ENCODE assay signal across 24 cellular contexts in genomic region chr4:38994135-38994534, GRCh38. TPM values are rescaled to one million over a fixed set of nuclear protein-coding genes. Genes with fewer than 3 reads are reported as not detected.
A peak's percentile ranks its signal among the peaks of the same experiment; 100 is the strongest.
DNase-seq lines count a peak whose midpoint lies in the region; ATAC-seq, FAIRE-seq and TF ChIP-seq lines count a peak whose summit lies in the region.
"Had no signal": no experiment of that assay in that cellular context is flagged by ENCODE, and none has a peak within 500 bp of the region (broad histone marks: within the 10 kb centered on the region; RNA-seq: fewer than 3 reads in every experiment).

No MANE protein-coding gene starts in this region.

- intact Hi-C loops in K562 (cut with micrococcal nuclease): no loop called here

- H2AFZ ChIP-seq in K562 (ENCODE audit: low read depth, low read length): no peak overlapping the region

- H3K9me3 ChIP-seq in T-helper 17 cell (ENCODE audit: control insufficient read depth, low read length, poor library complexity, severe bottlenecking): no peaks in the 10 kb centered on the region
- no peaks in the 10 kb centered on the region for H3K9me3 ChIP-seq in K562 (replicated peaks; ENCODE audit: control insufficient read depth, insufficient read depth, low read depth, low read length)
- H3K9me3 ChIP-seq: BE2C had no signal

- POLR2A ChIA-PET in K562 (lab: Yijun Ruan, JAX): interaction anchor here (0.6 kb wide), 1 partner anchor 28 kb away, joined by 3 read pairs; no protein-coding TSS in a partner anchor

- no peaks in the 10 kb centered on the region for H3K79me2 ChIP-seq in K562 (ENCODE audit: control insufficient read depth, insufficient read depth, low read length)

- no peaks in the 10 kb centered on the region for H3K27me3 Mint-ChIP-seq in T-helper 17 cell
- no peaks in the 10 kb centered on the region for H3K27me3 Mint-ChIP-seq in stimulated activated memory B cell treated with anti-CD40 and anti-IgM and Interleukin-4, amounts not matched to agents 10 μg/mL and 1 μg/mL and 100 μg/mL, for 72 hours
- H3K27me3 Mint-ChIP-seq: CD4-positive, alpha-beta memory T cell; CD4-positive, CD25-positive, alpha-beta regulatory T cell; CD8-positive, alpha-beta memory T cell had no signal

- H3K4me1 Mint-ChIP-seq in T-helper 17 cell: peaks cover 15% of the 10 kb centered on the region
- H3K4me1 Mint-ChIP-seq in stimulated activated memory B cell treated with anti-CD40 and anti-IgM and Interleukin-4, amounts not matched to agents 10 μg/mL and 1 μg/mL and 100 μg/mL, for 72 hours: peaks cover 11% of the 10 kb centered on the region
- H3K4me1 Mint-ChIP-seq: CD8-positive, alpha-beta memory T cell had no signal

- no peak for FAIRE-seq in K562 (lab: Jason Lieb, UNC)
- FAIRE-seq: A204.1, GM12891, GM19239 had no signal

- no peak overlapping the region for H3K4me3 ChIP-seq in K562
- H3K4me3 ChIP-seq: BLaER1 had no signal

- H3K36me3 Mint-ChIP-seq in T-helper 17 cell (ENCODE audit: low read depth): peaks cover 9% of the 10 kb centered on the region
- H3K36me3 Mint-ChIP-seq in stimulated activated memory B cell treated with anti-CD40 and anti-IgM and Interleukin-4, amounts not matched to agents 10 μg/mL and 1 μg/mL and 100 μg/mL, for 72 hours: peaks cover 44% of the 10 kb centered on the region

- H3K9me1 ChIP-seq in K562 (ENCODE audit: control insufficient read depth, insufficient read depth, low read length): no peaks in the 10 kb centered on the region

- ATAC-seq in T-helper 17 cell (no peak), K562 (no peak), HG02571 (IDR thresholded peaks at IDR 0.05; ENCODE audit: unreplicated experiment) (no peak), HG03442 (IDR thresholded peaks at IDR 0.05; ENCODE audit: unreplicated experiment) (no peak)
- no peak for ATAC-seq in stimulated activated memory B cell treated with anti-CD40 and anti-IgM and Interleukin-4, amounts not matched to agents 10 μg/mL and 1 μg/mL and 100 μg/mL, for 72 hours

- WGBS in K562 (ENCODE audit: insufficient coverage, low coverage, missing lambda C conversion rate): 75% methylated on average over 4 of the region's 4 CpGs

- no peaks in the 10 kb centered on the region for H3K4me1 ChIP-seq in K562 (replicated peaks in 1 of 2; ENCODE audit: control insufficient read depth in 2 of 2, insufficient read depth in 2 of 2, low read length in 2 of 2)
- H3K4me1 ChIP-seq: BE2C, BLaER1 had no signal

- H3K27ac ChIP-seq in VCaP: peak overlapping the region; percentile 73; the same call in 1 of the 2 replicates
- no peak overlapping the region for H3K27ac ChIP-seq in K562 (ENCODE audit: extremely low read depth, low read depth, low read length)
- H3K27ac ChIP-seq: BLaER1 had no signal

- DNase-seq in T-helper 17 cell (no peak), K562 (ENCODE audit: extremely low read depth in 1 of 4, low spot score in 3 of 4) (no peak), DMS79 treated with DMSO at 0.1 percent for 48 hours (lab: John Stamatoyannopoulos, UW) (no peak)
- DNase-seq: 8988T; BE2C; C1 segment of cervical spinal cord; CD8-positive, alpha-beta memory T cell; COR-L47; DMS 273 treated with DMSO at 0.1 percent for 48 hours; DMS153; DMS79; GF-D8 had no signal

- peak overlapping the region; percentile 79 for H3K27ac Mint-ChIP-seq in T-helper 17 cell
- H3K27ac Mint-ChIP-seq in stimulated activated memory B cell treated with anti-CD40 and anti-IgM and Interleukin-4, amounts not matched to agents 10 μg/mL and 1 μg/mL and 100 μg/mL, for 72 hours: peak overlapping the region; percentile 54
- H3K27ac Mint-ChIP-seq: CD14-positive monocyte had no signal

- no peaks in the 10 kb centered on the region for H4K20me1 ChIP-seq in K562 (replicated peaks; ENCODE audit: control insufficient read depth, insufficient read depth, low read length)
- H4K20me1 ChIP-seq: BLaER1 had no signal

- TF ChIP-seq CTCF in VCaP (conservative IDR thresholded peaks at IDR 0.05) (no peak), K562 (IDR thresholded peaks at IDR 0.05 in 2 of 3, conservative IDR thresholded peaks at IDR 0.05 in 1 of 3; ENCODE audit: insufficient read depth in 2 of 3, low read depth in 1 of 3, low read length in 3 of 3) (no peak)

- H3K9me3 Mint-ChIP-seq in stimulated activated memory B cell treated with anti-CD40 and anti-IgM and Interleukin-4, amounts not matched to agents 10 μg/mL and 1 μg/mL and 100 μg/mL, for 72 hours: no peaks in the 10 kb centered on the region
- H3K9me3 Mint-ChIP-seq: CD8-positive, alpha-beta memory T cell had no signal

- no TSS peak for BruUV-seq in K562 (replicated peaks; lab: Mats Ljungman, UMichigan)

- CTCF ChIA-PET in K562 (lab: Yijun Ruan, JAX; ENCODE audit: low intra/inter-chr PET ratio): no interaction called here

- no peak overlapping the region for H3K4me3 Mint-ChIP-seq in T-helper 17 cell
- H3K4me3 Mint-ChIP-seq in stimulated activated memory B cell treated with anti-CD40 and anti-IgM and Interleukin-4, amounts not matched to agents 10 μg/mL and 1 μg/mL and 100 μg/mL, for 72 hours: no peak overlapping the region
- H3K4me3 Mint-ChIP-seq: CD14-positive monocyte; CD4-positive, alpha-beta memory T cell; CD4-positive, CD25-positive, alpha-beta regulatory T cell; CD8-positive, alpha-beta memory T cell had no signal

- no peak for TF ChIP-seq POLR2A in K562 (conservative IDR thresholded peaks at IDR 0.05)

- H3K27me3 ChIP-seq in K562 (ENCODE audit: control insufficient read depth in 2 of 2, insufficient read depth in 2 of 2, low read length in 2 of 2): no peaks in the 10 kb centered on the region
- H3K27me3 ChIP-seq: BE2C, BLaER1 had no signal

- no peaks in the 10 kb centered on the region for H3K36me3 ChIP-seq in K562 (ENCODE audit: control insufficient read depth, insufficient read depth, low read length)
- H3K36me3 ChIP-seq: BE2C, BLaER1 had no signal

- no peak overlapping the region for H3K9ac ChIP-seq in K562 (ENCODE audit: insufficient read depth in 1 of 2, low read depth in 2 of 2, low read length in 2 of 2)
- H3K9ac ChIP-seq: BLaER1 had no signal

- no peak overlapping the region for H3K4me2 ChIP-seq in K562 (ENCODE audit: insufficient read depth, low read length)
- H3K4me2 ChIP-seq: BLaER1 had no signal

- TF ChIP-seq RAD21 in K562 (CRISPR knock-in tag; conservative IDR thresholded peaks at IDR 0.05 in 1 of 2, IDR thresholded peaks at IDR 0.05 in 1 of 2): no peak

- in situ Hi-C loops in K562 (cut with MboI): no loop called here

- TF ChIP-seq EP300 in K562 (IDR thresholded peaks at IDR 0.05; ENCODE audit: low read length): no peak

TF ChIP-seq in K562, 482 proteins besides CTCF, POLR2A, EP300 and RAD21:
- TF ChIP-seq ZNF551 (CRISPR knock-in tag; IDR thresholded peaks at IDR 0.05) (no peak), RBM25 (IDR thresholded peaks at IDR 0.05; ENCODE audit: low read depth, low read length, severe bottlenecking) (peak; percentile 48), ZNF121 (CRISPR knock-in tag; conservative IDR thresholded peaks at IDR 0.05) (peak; percentile 74), TCF3 (CRISPR knock-in tag; IDR thresholded peaks at IDR 0.05) (no peak)

RNA-seq across cellular contexts. Expression of gene TMEM156, which starts 38.1 kb away (rescaled TPM):
- total RNA-seq in T-helper 17 cell: 10 to 100 TPM; 25.6 to 30.2 TPM
- 3.8 and 11.7 TPM in 2 replicates for total RNA-seq in K562 (2011; cell fraction: chromatin; rRNA removed; ENCODE audit: low replicate concordance)
- total RNA-seq in K562 (2011; cell fraction: nucleolus; rRNA removed): 1.3 and 2.1 TPM in 2 replicates
- 5.1 and 6.9 TPM in 2 replicates for total RNA-seq in K562 (2011; cell fraction: nucleoplasm; rRNA removed)
- total RNA-seq in K562 (2014; rRNA removed): 2.9 and 3.5 TPM in 2 replicates
- 7.6 and 9.2 TPM in 2 replicates for total RNA-seq in K562 (2014; rRNA removed; fragmentation: Illumina TruSeq; extraction: Trizol)
- 8.3 and 9.6 TPM in 2 replicates for total RNA-seq in K562 (2015; rRNA removed; fragmentation: Illumina TruSeq; extraction: Trizol)
- total RNA-seq in K562 (2021): 3.7 and 4.4 TPM in 2 replicates
- 5.0 and 9.6 TPM in 2 replicates for polyA plus RNA-seq in K562 (2011; rRNA removed)
- 0.51 and 4.6 TPM in 2 replicates for polyA plus RNA-seq in K562 (2011; cell fraction: cytosol; rRNA removed)
- polyA plus RNA-seq in K562 (2011; cell fraction: nucleus; rRNA removed): 1.5 and 2.5 TPM in 2 replicates
- polyA plus RNA-seq in K562 (2012): 5.2 and 9.9 TPM in 2 replicates
- polyA plus RNA-seq in K562 (2014; fragmentation: Illumina TruSeq; extraction: Trizol): 7.4 and 7.6 TPM in 2 replicates
- 1 to 10 TPM; 5.9 to 6.9 TPM for polyA plus RNA-seq in K562 (2014; fragmentation: Nextera tagmentation; extraction: Ambion mirVana)
- 4.7 and 6.4 TPM in 2 replicates for polyA plus RNA-seq in K562 (2014; rRNA removed)
- polyA minus RNA-seq in K562 (2011; rRNA and poly(A)+ RNA removed): 4.3 and 10.8 TPM in 2 replicates
- polyA minus RNA-seq in K562 (2011; cell fraction: cytosol; rRNA and poly(A)+ RNA removed): 1.1 and 1.8 TPM in 2 replicates
- 2.0 and 6.6 TPM in 2 replicates for polyA minus RNA-seq in K562 (2011; cell fraction: nucleus; rRNA and poly(A)+ RNA removed)
- total RNA-seq: A673 had no signal
